1 cellular context compared by ENCODE assay signal in genomic region chr2:177433402-177433801, GRCh38.
A peak's percentile ranks its signal among the peaks of the same experiment; 100 is the strongest.
TF ChIP-seq lines count a peak whose summit lies in the region.

No MANE protein-coding gene starts in this region.

TF ChIP-seq in HEK293, 187 proteins besides CTCF, POLR2A, EP300 and RAD21:
- TF ChIP-seq, protein P1, sequence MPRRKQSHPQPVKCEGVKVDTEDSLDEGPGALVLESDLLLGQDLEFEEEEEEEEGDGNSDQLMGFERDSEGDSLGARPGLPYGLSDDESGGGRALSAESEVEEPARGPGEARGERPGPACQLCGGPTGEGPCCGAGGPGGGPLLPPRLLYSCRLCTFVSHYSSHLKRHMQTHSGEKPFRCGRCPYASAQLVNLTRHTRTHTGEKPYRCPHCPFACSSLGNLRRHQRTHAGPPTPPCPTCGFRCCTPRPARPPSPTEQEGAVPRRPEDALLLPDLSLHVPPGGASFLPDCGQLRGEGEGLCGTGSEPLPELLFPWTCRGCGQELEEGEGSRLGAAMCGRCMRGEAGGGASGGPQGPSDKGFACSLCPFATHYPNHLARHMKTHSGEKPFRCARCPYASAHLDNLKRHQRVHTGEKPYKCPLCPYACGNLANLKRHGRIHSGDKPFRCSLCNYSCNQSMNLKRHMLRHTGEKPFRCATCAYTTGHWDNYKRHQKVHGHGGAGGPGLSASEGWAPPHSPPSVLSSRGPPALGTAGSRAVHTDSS (tag by site-specific recombination; IDR thresholded peaks at IDR 0.05): no peak
- TF ChIP-seq ZNF280C (tag by site-specific recombination; IDR thresholded peaks at IDR 0.05): no peak
- no peak for TF ChIP-seq ZNF148 (tag by site-specific recombination; IDR thresholded peaks at IDR 0.05; ENCODE audit: borderline replicate concordance)
- no peak for TF ChIP-seq ZNF112 (tag by site-specific recombination; IDR thresholded peaks at IDR 0.05)
- TF ChIP-seq, protein P2, sequence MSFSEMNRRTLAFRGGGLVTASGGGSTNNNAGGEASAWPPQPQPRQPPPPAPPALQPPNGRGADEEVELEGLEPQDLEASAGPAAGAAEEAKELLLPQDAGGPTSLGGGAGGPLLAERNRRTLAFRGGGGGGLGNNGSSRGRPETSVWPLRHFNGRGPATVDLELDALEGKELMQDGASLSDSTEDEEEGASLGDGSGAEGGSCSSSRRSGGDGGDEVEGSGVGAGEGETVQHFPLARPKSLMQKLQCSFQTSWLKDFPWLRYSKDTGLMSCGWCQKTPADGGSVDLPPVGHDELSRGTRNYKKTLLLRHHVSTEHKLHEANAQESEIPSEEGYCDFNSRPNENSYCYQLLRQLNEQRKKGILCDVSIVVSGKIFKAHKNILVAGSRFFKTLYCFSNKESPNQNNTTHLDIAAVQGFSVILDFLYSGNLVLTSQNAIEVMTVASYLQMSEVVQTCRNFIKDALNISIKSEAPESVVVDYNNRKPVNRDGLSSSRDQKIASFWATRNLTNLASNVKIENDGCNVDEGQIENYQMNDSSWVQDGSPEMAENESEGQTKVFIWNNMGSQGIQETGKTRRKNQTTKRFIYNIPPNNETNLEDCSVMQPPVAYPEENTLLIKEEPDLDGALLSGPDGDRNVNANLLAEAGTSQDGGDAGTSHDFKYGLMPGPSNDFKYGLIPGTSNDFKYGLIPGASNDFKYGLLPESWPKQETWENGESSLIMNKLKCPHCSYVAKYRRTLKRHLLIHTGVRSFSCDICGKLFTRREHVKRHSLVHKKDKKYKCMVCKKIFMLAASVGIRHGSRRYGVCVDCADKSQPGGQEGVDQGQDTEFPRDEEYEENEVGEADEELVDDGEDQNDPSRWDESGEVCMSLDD (tag by site-specific recombination; IDR thresholded peaks at IDR 0.05): no peak
- TF ChIP-seq, protein P3, sequence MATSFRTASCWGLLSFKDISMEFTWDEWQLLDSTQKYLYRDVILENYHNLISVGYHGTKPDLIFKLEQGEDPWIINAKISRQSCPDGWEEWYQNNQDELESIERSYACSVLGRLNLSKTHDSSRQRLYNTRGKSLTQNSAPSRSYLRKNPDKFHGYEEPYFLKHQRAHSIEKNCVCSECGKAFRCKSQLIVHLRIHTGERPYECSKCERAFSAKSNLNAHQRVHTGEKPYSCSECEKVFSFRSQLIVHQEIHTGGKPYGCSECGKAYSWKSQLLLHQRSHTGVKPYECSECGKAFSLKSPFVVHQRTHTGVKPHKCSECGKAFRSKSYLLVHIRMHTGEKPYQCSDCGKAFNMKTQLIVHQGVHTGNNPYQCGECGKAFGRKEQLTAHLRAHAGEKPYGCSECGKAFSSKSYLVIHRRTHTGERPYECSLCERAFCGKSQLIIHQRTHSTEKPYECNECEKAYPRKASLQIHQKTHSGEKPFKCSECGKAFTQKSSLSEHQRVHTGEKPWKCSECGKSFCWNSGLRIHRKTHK (tag by site-specific recombination; IDR thresholded peaks at IDR 0.05): peak; percentile 95
- TF ChIP-seq ZNF707 (tag by site-specific recombination; IDR thresholded peaks at IDR 0.05): no peak
- TF ChIP-seq ZNF510 (tag by site-specific recombination; IDR thresholded peaks at IDR 0.05; ENCODE audit: insufficient replicate concordance): no peak
- TF ChIP-seq SETDB1 (IDR thresholded peaks at IDR 0.05; ENCODE audit: insufficient read length, low read length): peak; percentile 99
